Comparison of ENCODE assay signal across 13 cellular contexts in the genomic region with DNA sequence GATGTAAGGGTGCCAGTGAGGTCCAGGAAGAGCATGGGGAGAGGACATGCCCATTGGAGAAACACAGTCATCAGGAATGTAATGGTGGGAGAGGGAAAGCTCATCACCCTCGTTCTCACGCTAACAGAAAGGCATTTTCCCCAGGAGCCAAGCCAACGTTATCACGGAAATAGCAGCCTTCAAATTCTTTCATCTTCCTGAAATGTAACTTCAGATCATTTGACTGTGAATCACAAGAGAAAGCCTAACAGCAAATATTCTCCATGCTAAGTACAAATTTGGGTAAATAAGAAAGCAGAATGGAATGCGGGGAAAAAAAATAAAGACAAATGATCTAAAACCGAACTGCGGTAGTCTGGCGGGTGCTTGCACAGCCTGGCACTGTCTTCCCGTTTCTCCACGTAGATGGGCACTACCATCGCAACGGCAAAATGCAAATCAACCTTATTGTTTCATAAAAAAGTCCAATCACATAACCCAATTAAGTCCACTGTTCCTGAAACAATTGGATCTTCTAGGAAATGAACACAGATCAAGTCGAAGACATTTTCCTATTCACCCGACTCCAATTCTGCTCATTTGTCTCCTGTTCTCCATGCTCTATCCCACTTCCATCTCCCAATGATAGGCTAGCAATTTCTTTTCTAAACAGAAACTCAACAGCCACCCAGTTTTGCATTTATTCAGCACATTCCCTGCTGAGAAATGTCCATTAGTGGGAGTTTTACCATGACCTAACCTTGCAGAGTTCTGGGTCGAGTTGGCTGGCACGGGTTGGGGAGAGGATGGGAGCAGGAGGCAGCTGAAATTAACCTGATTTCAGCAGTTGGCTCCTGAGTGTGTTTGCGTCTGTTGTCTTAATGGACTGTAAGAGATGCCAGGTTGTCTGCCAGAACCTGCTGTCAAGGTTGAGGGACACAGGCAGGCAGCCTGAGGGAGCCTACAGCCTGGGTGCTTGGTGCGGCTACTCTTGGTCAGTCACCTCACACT.
DNase-seq lines count a peak whose midpoint lies in the region; ATAC-seq and TF ChIP-seq lines count a peak whose summit lies in the region.
"Had no signal": no experiment of that assay in that cellular context is flagged by ENCODE, and none has a peak within 500 bp of the region (broad histone marks: within the 10 kb centered on the region; RNA-seq: fewer than 3 reads in every experiment).

No MANE protein-coding gene starts in this region.

- CTCF ChIA-PET in AG04449 (lab: Yijun Ruan, JAX): interaction anchor here (1.4 kb wide), 1 partner anchor 8 kb away, joined by 3 read pairs; no protein-coding TSS in a partner anchor

- POLR2A ChIA-PET in AG04449 (lab: Yijun Ruan, JAX): no interaction called here

- no peaks in the 10 kb centered on the region for H3K79me1 ChIP-seq in mesenchymal stem cell (replicated peaks; ENCODE audit: low read length, poor library complexity, severe bottlenecking)

- no peak overlapping the region for H3K23ac ChIP-seq in mesenchymal stem cell (ENCODE audit: low read length in 2 of 2)

- H2BK5ac ChIP-seq in mesenchymal stem cell (ENCODE audit: low read depth, low read length, poor library complexity, severe bottlenecking): peak overlapping the region; percentile 10

- ATAC-seq in GM21360 (IDR thresholded peaks at IDR 0.05; ENCODE audit: unreplicated experiment) (no peak), GM18517 (IDR thresholded peaks at IDR 0.05; ENCODE audit: unreplicated experiment) (no peak)

- H3K4ac ChIP-seq in mesenchymal stem cell (ENCODE audit: low read depth in 1 of 2, low read length in 2 of 2): no peak overlapping the region

- no peak overlapping the region for H2BK12ac ChIP-seq in mesenchymal stem cell (ENCODE audit: low read length in 2 of 2)

- no peak overlapping the region for H2BK15ac ChIP-seq in mesenchymal stem cell (ENCODE audit: low read depth, poor library complexity, severe bottlenecking)

- H3K14ac ChIP-seq in mesenchymal stem cell (ENCODE audit: low read length in 2 of 2): no peak overlapping the region

- DNase-seq in AG04449 (ENCODE audit: low read depth, low spot score) (peak; percentile 77), LHCN-M2 (ENCODE audit: low read depth) (peak; percentile 97), cerebellar nuclear complex (lab: John Stamatoyannopoulos, UW) (peak; percentile 73 to 76), mesenchymal stem cell (peak; percentile 49), DMS153 (lab: John Stamatoyannopoulos, UW) (no peak), NCI-H187 (lab: John Stamatoyannopoulos, UW) (no peak)
- DNase-seq: adrenal gland; CD4-positive, CD25-positive, alpha-beta regulatory T cell; NCI-H2171 treated with DMSO at 0.1 percent for 48 hours had no signal

- peak overlapping the region; percentile 85 for H3K27ac ChIP-seq in mesenchymal stem cell (ENCODE audit: low read length, poor library complexity, severe bottlenecking)
- H3K27ac ChIP-seq: adrenal gland, HL-60, neutrophil had no signal

- H2BK120ac ChIP-seq in mesenchymal stem cell (ENCODE audit: low read depth, low read length): no peak overlapping the region

- peak overlapping the region; percentile 65 for H2AK5ac ChIP-seq in mesenchymal stem cell (ENCODE audit: low read length, severe bottlenecking)

- H3K9ac ChIP-seq in mesenchymal stem cell (ENCODE audit: low read length): no peak overlapping the region

- no peak overlapping the region for H4K91ac ChIP-seq in mesenchymal stem cell (ENCODE audit: low read length)

- H3K36me3 ChIP-seq in mesenchymal stem cell (ENCODE audit: control insufficient read depth in 1 of 2, insufficient read depth in 2 of 2, low read depth in 1 of 2, low read length in 2 of 2): no peaks in the 10 kb centered on the region
- H3K36me3 ChIP-seq: adrenal gland, neutrophil had no signal

- no peak overlapping the region for H4K8ac ChIP-seq in mesenchymal stem cell (ENCODE audit: low read length)

- peaks cover 6% of the 10 kb centered on the region for H3K9me3 ChIP-seq in mesenchymal stem cell (ENCODE audit: control insufficient read depth, low read length)
- H3K9me3 ChIP-seq: adrenal gland, neutrophil had no signal

- H3K4me2 ChIP-seq in mesenchymal stem cell (ENCODE audit: low read length, poor library complexity, severe bottlenecking): peak overlapping the region; percentile 30

- H3K4me3 ChIP-seq in AG04449 (ENCODE audit: low read depth, low read length): no peak overlapping the region
- H3K4me3 ChIP-seq in mesenchymal stem cell (ENCODE audit: insufficient read depth in 1 of 2, low read depth in 1 of 2, low read length in 2 of 2): no peak overlapping the region
- H3K4me3 ChIP-seq: adrenal gland had no signal

- H3K18ac ChIP-seq in mesenchymal stem cell (ENCODE audit: low read depth in 1 of 2, low read length in 2 of 2): no peak overlapping the region

- TF ChIP-seq CTCF in AG04449 (IDR thresholded peaks at IDR 0.05; ENCODE audit: insufficient read depth, low read length, missing control alignments): no peak

- no peak overlapping the region for H2AFZ ChIP-seq in mesenchymal stem cell (ENCODE audit: low read depth, low read length)

- WGBS in mesenchymal stem cell: 86% methylated on average over 18 of the region's 18 CpGs

- peaks cover 0 to 96% of the 10 kb centered on the region in 2 experiments for H3K27me3 ChIP-seq in mesenchymal stem cell (ENCODE audit: control insufficient read depth in 1 of 2, insufficient read depth in 1 of 2, low read length in 2 of 2)

- peaks cover 14% of the 10 kb centered on the region for H3K4me1 ChIP-seq in mesenchymal stem cell (ENCODE audit: control insufficient read depth, insufficient read depth, low read depth, low read length)
- H3K4me1 ChIP-seq: adrenal gland had no signal

Comparison
In these comparisons a context has a peak if more than half of its experiments do, and no peak if none do; other contexts are left out.
1. DNase-seq: peak in AG04449 (single experiment), LHCN-M2 (single experiment), cerebellar nuclear complex (2 of 2) and mesenchymal stem cell (single experiment); none in DMS153 (single experiment) and NCI-H187 (0 of 2).